In genomic region chr20:49635829-49636228, GRCh38 we compare ENCODE assay signal across 2 cellular contexts.
TF ChIP-seq lines count a peak whose summit lies in the region.

No MANE protein-coding gene starts in this region.

TF ChIP-seq in GM23338, 12 proteins besides CTCF, POLR2A, EP300 and RAD21 (continued from another document):
- TF ChIP-seq REST (IDR thresholded peaks at IDR 0.05; ENCODE audit: unreplicated experiment) (no peak), STAT1 (IDR thresholded peaks at IDR 0.05; ENCODE audit: unreplicated experiment) (no peak), EZH2phosphoT487 (IDR thresholded peaks at IDR 0.05; ENCODE audit: unreplicated experiment) (no peak), POLR2AphosphoS5 (IDR thresholded peaks at IDR 0.05; ENCODE audit: low read depth) (no peak), ZNF114 (CRISPR knock-in tag; IDR thresholded peaks at IDR 0.05) (no peak), EZH2 (IDR thresholded peaks at IDR 0.05; ENCODE audit: low read depth, unreplicated experiment) (no peak), ZNF462 (CRISPR knock-in tag; IDR thresholded peaks at IDR 0.05) (no peak), ETS1 (IDR thresholded peaks at IDR 0.05) (no peak)
TF ChIP-seq in GM23338: peak in this region for 0.

TF ChIP-seq in HepG2, 621 proteins besides CTCF, POLR2A, EP300 and RAD21 (continued from another document):
- 0 out of 2 replicates have a peak, but pooled peaks have one; percentile 3 for TF ChIP-seq USF2 (IDR thresholded peaks at IDR 0.05; ENCODE audit: low read depth, low read length)
- TF ChIP-seq USF2 (CRISPR knock-in tag; IDR thresholded peaks at IDR 0.05; ENCODE audit: borderline replicate concordance): no peak
- no peak for TF ChIP-seq ZNF530 (CRISPR knock-in tag; IDR thresholded peaks at IDR 0.05; ENCODE audit: low read depth)
- no peak for TF ChIP-seq ZNF704 (CRISPR knock-in tag; IDR thresholded peaks at IDR 0.05; ENCODE audit: borderline replicate concordance)
- TF ChIP-seq HNF1B (CRISPR knock-in tag; IDR thresholded peaks at IDR 0.05): no peak
- no peak for TF ChIP-seq PBX3 (CRISPR knock-in tag; IDR thresholded peaks at IDR 0.05; ENCODE audit: borderline replicate concordance)
- TF ChIP-seq RBM22 (optimal IDR thresholded peaks at IDR 0.05; ENCODE audit: low read length): peak; percentile 19
- TF ChIP-seq ZFP36 (IDR thresholded peaks at IDR 0.05; ENCODE audit: borderline replicate concordance, low read depth, low read length, partially characterized antibody): no peak
TF ChIP-seq in HepG2: peak in this region for 2.
